ENCODE assay signal across 8 cellular contexts in genomic region chr14:50619569-50620141, GRCh38. TPM values are rescaled to one million over a fixed set of nuclear protein-coding genes. Genes with fewer than 3 reads are reported as not detected.
A peak's percentile ranks its signal among the peaks of the same experiment; 100 is the strongest.
DNase-seq lines count a peak whose midpoint lies in the region; ATAC-seq and TF ChIP-seq lines count a peak whose summit lies in the region.

No MANE protein-coding gene starts in this region.

- H2AK5ac ChIP-seq in neuronal stem cell (ENCODE audit: low read depth, low read length): no peak overlapping the region

- no peak for TF ChIP-seq POLR2A in breast epithelium (IDR thresholded peaks at IDR 0.05)

- no CpG with 5 or more reads among the region's 5 CpGs for WGBS in neuronal stem cell (ENCODE audit: extremely low coverage in 2 of 2, insufficient read length in 2 of 2, insufficient replicate concordance in 1 of 2), 2 donors

- no peaks in the 10 kb centered on the region for H3K79me1 ChIP-seq in neuronal stem cell (ENCODE audit: low read depth, low read length)

- H3K4ac ChIP-seq in neuronal stem cell (ENCODE audit: low read length): no peak overlapping the region

- no peak overlapping the region for H3K23ac ChIP-seq in neuronal stem cell (ENCODE audit: low read depth, low read length, poor library complexity)

- H2BK120ac ChIP-seq in neuronal stem cell (ENCODE audit: low read depth, low read length): no peak overlapping the region

- no peak for DNase-seq in BJ (ENCODE audit: low read depth)
- DNase-seq in NCI-H1694 (lab: John Stamatoyannopoulos, UW): peak; percentile 17
- DNase-seq in breast epithelium (ENCODE audit: low spot score in 2 of 2): no peak
- no peak for DNase-seq in lower lobe of right lung
- no peak for DNase-seq in NCI-H2227 treated with DMSO at 0.1 percent for 48 hours (lab: John Stamatoyannopoulos, UW)
- no peak for DNase-seq in NCI-H146 treated with DMSO at 0.1 percent for 48 hours (lab: John Stamatoyannopoulos, UW; ENCODE audit: unreplicated experiment)
- DNase-seq in neuronal stem cell (ENCODE audit: low spot score): no peak

- H3K4me2 ChIP-seq in neuronal stem cell (ENCODE audit: insufficient read depth, low read length, poor library complexity, severe bottlenecking): no peak overlapping the region

- H2BK5ac ChIP-seq in neuronal stem cell (ENCODE audit: low read length): no peak overlapping the region

- POLR2A ChIA-PET in BJ (lab: Charles Lee): interaction anchor here (0.5 kb wide), 1 partner anchor 186 kb away, joined by 3 read pairs; no protein-coding TSS in a partner anchor

- CTCF ChIA-PET in BJ (lab: Yijun Ruan, JAX): interaction anchor here (0.7 to 3.9 kb wide), 27 partner anchors 9 to 240 kb away, joined by 3 to 70 read pairs (median 5); partner anchors contain the start of gene SAV1

- no peak overlapping the region for H2AFZ ChIP-seq in neuronal stem cell (ENCODE audit: low read length)

- TF ChIP-seq CTCF in BJ (IDR thresholded peaks at IDR 0.05; ENCODE audit: insufficient read depth, low read depth, low read length): peak; percentile 78
- peak; percentile 17 to 69 (median 56) for TF ChIP-seq CTCF in breast epithelium (IDR thresholded peaks at IDR 0.05)
- TF ChIP-seq CTCF in lower lobe of right lung (IDR thresholded peaks at IDR 0.05): peak; percentile 49

- intact Hi-C loops in breast epithelium (cut with DNase I; ENCODE audit: low total_unique reads): no loop called here
- intact Hi-C loops in lower lobe of right lung (cut with DNase I): no loop called here

- H3K27me3 ChIP-seq in BJ (ENCODE audit: control insufficient read depth, insufficient read depth, low read length): no peaks in the 10 kb centered on the region
- H3K27me3 ChIP-seq in breast epithelium: no peaks in the 10 kb centered on the region
- no peaks in the 10 kb centered on the region for H3K27me3 ChIP-seq in lower lobe of right lung (ENCODE audit: low read depth)
- no peaks in the 10 kb centered on the region for H3K27me3 ChIP-seq in neuronal stem cell (ENCODE audit: control insufficient read depth in 3 of 3, insufficient read depth in 3 of 3, low read depth in 1 of 3, low read length in 3 of 3)

- H4K91ac ChIP-seq in neuronal stem cell (ENCODE audit: low read depth, low read length, poor library complexity): no peak overlapping the region

- H3K9ac ChIP-seq in neuronal stem cell (ENCODE audit: low read depth, low read length, poor library complexity): no peak overlapping the region

- peak; percentile 80 for ATAC-seq in GM18858 (IDR thresholded peaks at IDR 0.05; ENCODE audit: unreplicated experiment)
- no peak for ATAC-seq in lower lobe of right lung

- no peaks in the 10 kb centered on the region for H3K4me1 ChIP-seq in breast epithelium
- no peaks in the 10 kb centered on the region for H3K4me1 ChIP-seq in lower lobe of right lung
- no peaks in the 10 kb centered on the region for H3K4me1 ChIP-seq in neuronal stem cell (ENCODE audit: control insufficient read depth in 2 of 2, insufficient read depth in 1 of 2, low read depth in 1 of 2, low read length in 2 of 2)

- H3K4me3 ChIP-seq in BJ (ENCODE audit: low read depth, low read length) (no peak overlapping the region), breast epithelium (no peak overlapping the region), lower lobe of right lung (no peak overlapping the region), neuronal stem cell (ENCODE audit: low read length in 2 of 2) (no peak overlapping the region)

- no peaks in the 10 kb centered on the region for H3K36me3 ChIP-seq in BJ (ENCODE audit: control insufficient read depth, insufficient read depth, low read length)
- no peaks in the 10 kb centered on the region for H3K36me3 ChIP-seq in breast epithelium
- peaks cover 4% of the 10 kb centered on the region for H3K36me3 ChIP-seq in lower lobe of right lung
- H3K36me3 ChIP-seq in neuronal stem cell (replicated peaks in 1 of 2; ENCODE audit: control insufficient read depth in 2 of 2, insufficient read depth in 2 of 2, low read length in 2 of 2): peaks cover 0 to 49% of the 10 kb centered on the region in 2 donors

- H3K14ac ChIP-seq in neuronal stem cell (ENCODE audit: low read length): no peak overlapping the region

- no peak overlapping the region for H4K8ac ChIP-seq in neuronal stem cell (ENCODE audit: low read depth, low read length)

- no peak overlapping the region for H3K18ac ChIP-seq in neuronal stem cell (ENCODE audit: low read length)

- no peaks in the 10 kb centered on the region for H3K9me3 ChIP-seq in breast epithelium
- H3K9me3 ChIP-seq in lower lobe of right lung: no peaks in the 10 kb centered on the region
- peaks cover 0 to 7% of the 10 kb centered on the region in 2 donors for H3K9me3 ChIP-seq in neuronal stem cell (replicated peaks in 1 of 2; ENCODE audit: control insufficient read depth in 2 of 2, insufficient read depth in 1 of 2, low read depth in 1 of 2, low read length in 2 of 2)

- H2BK12ac ChIP-seq in neuronal stem cell (ENCODE audit: low read length): no peak overlapping the region

- H3K27ac ChIP-seq in breast epithelium (no peak overlapping the region), lower lobe of right lung (no peak overlapping the region), neuronal stem cell (replicated peaks; ENCODE audit: low read length) (no peak overlapping the region)

- no peak overlapping the region for H2BK15ac ChIP-seq in neuronal stem cell (ENCODE audit: low read length)

RNA-seq across cellular contexts. Expression of gene SAV1, which starts 48.5 kb away (rescaled TPM):
- 10.4 and 19.5 TPM in 2 replicates for polyA plus RNA-seq in BJ (2011; rRNA removed)
- 10.4 and 11.2 TPM in 2 replicates for polyA minus RNA-seq in BJ (2011; rRNA and poly(A)+ RNA removed)
- 10 to 100 TPM; 56.0 to 77.0 (median 76.0) TPM for total RNA-seq in breast epithelium
- 39.3 TPM for total RNA-seq in lower lobe of right lung
- 29.2 TPM for polyA plus RNA-seq in neuronal stem cell (2013, experiment 1 of 2)
- 30.1 TPM for polyA plus RNA-seq in neuronal stem cell (2013, experiment 2 of 2)

RNA-seq across cellular contexts. Expression of gene ATL1, which starts 59.7 kb away (rescaled TPM):
- polyA plus RNA-seq in BJ (2011; rRNA removed): 4.5 and 5.5 TPM in 2 replicates
- 2.1 and 2.9 TPM in 2 replicates for polyA minus RNA-seq in BJ (2011; rRNA and poly(A)+ RNA removed)
- total RNA-seq in breast epithelium (10 to 100 TPM; 10.4 to 23.7 (median 22.0) TPM), lower lobe of right lung (8.4 TPM)
- 7.2 TPM for polyA plus RNA-seq in neuronal stem cell (2013, experiment 1 of 2)
- 6.5 TPM for polyA plus RNA-seq in neuronal stem cell (2013, experiment 2 of 2)
